9 cellular contexts compared by ENCODE assay signal in genomic region chr5:171272996-171273970, GRCh38. TPM values are rescaled to one million over a fixed set of nuclear protein-coding genes. Genes with fewer than 3 reads are reported as not detected.
A peak's percentile ranks its signal among the peaks of the same experiment; 100 is the strongest.
DNase-seq lines count a peak whose midpoint lies in the region; ATAC-seq, FAIRE-seq and TF ChIP-seq lines count a peak whose summit lies in the region.
"Had no signal": no experiment of that assay in that cellular context is flagged by ENCODE, and none has a peak within 500 bp of the region (broad histone marks: within the 10 kb centered on the region; RNA-seq: fewer than 3 reads in every experiment).

No MANE protein-coding gene starts in this region.

- H4K5ac ChIP-seq in H1 (ENCODE audit: insufficient read length, low read depth, low read length): no peak overlapping the region

- H3K36me3 ChIP-seq in H1 (ENCODE audit: control insufficient read depth in 2 of 4, insufficient read depth in 4 of 4, low read length in 3 of 4): no peaks in the 10 kb centered on the region

- POLR2A ChIA-PET in H1 (lab: Charles Lee; ENCODE audit: partially characterized antibody): no interaction called here

- no peak for TF ChIP-seq EP300 in H1 (IDR thresholded peaks at IDR 0.05; ENCODE audit: borderline replicate concordance in 1 of 2, low read depth in 2 of 2, low read length in 2 of 2)

- H3K27me3 ChIP-seq in H1 (replicated peaks in 1 of 4; ENCODE audit: control insufficient read depth in 3 of 4, extremely low read depth in 1 of 4, insufficient read depth in 3 of 4, low read length in 3 of 4): no peaks in the 10 kb centered on the region

- 78% methylated on average over 2 of the region's 2 CpGs; no CpG with 5 or more reads in 1 of the 2 experiments for WGBS in H1 (ENCODE audit: extremely low coverage in 1 of 2, insufficient coverage in 1 of 2, insufficient read length in 1 of 2, insufficient replicate concordance in 2 of 2, low coverage in 1 of 2, low lambda C conversion rate in 2 of 2, missing lambda C conversion rate in 1 of 2), 2 experiments

- no peaks in the 10 kb centered on the region for H3K79me1 ChIP-seq in H1 (ENCODE audit: low read depth, low read length)

- no peak overlapping the region for H3K4ac ChIP-seq in H1 (replicated peaks; ENCODE audit: insufficient read length, low read depth, low read length)

- no peak overlapping the region for H3K56ac ChIP-seq in H1 (replicated peaks; ENCODE audit: insufficient read length, low read depth, low read length)

- no peak overlapping the region for H3K27ac ChIP-seq in H1 (ENCODE audit: low read depth, low read length)
- H3K27ac ChIP-seq: epithelial cell of prostate had no signal

- TF ChIP-seq CTCF in GM12865 (IDR thresholded peaks at IDR 0.05; ENCODE audit: insufficient read depth, low read depth, low read length, missing control alignments): peak; percentile 42
- TF ChIP-seq CTCF in H1 (IDR thresholded peaks at IDR 0.05; ENCODE audit: control extremely low read depth in 1 of 3, insufficient read depth in 1 of 3, low read depth in 1 of 3, low read length in 3 of 3): peak in 2 of 3 experiments; percentile 77 to 79; a peak in 3 of 4 replicates

- no peak overlapping the region for H2BK120ac ChIP-seq in H1 (replicated peaks; ENCODE audit: low read depth, low read length)

- H2BK20ac ChIP-seq in H1 (ENCODE audit: low read length): no peak overlapping the region

- TF ChIP-seq POLR2A in H1 (IDR thresholded peaks at IDR 0.05; ENCODE audit: control extremely low read depth in 1 of 2, low read depth in 2 of 2, low read length in 2 of 2): no peak

- H3K9me3 ChIP-seq in H1 (ENCODE audit: insufficient read depth in 2 of 2, low read depth in 1 of 2, low read length in 1 of 2): no peaks in the 10 kb centered on the region

- peak; percentile 93 for FAIRE-seq in H1 (lab: Jason Lieb, UNC)

- H3K4me2 ChIP-seq in H1 (ENCODE audit: insufficient read depth in 1 of 2, low read depth in 2 of 2, low read length in 2 of 2): no peak overlapping the region

- CTCF ChIA-PET in H1 (lab: Charles Lee; ENCODE audit: partially characterized antibody): interaction anchor here (0.6 to 3.2 kb wide), 24 partner anchors 10 to 110 kb away, joined by 3 to 33 read pairs (median 5); no protein-coding TSS in a partner anchor

- H2BK12ac ChIP-seq in H1 (ENCODE audit: low read depth, low read length): no peak overlapping the region

- no peak overlapping the region for H3K23ac ChIP-seq in H1 (ENCODE audit: insufficient read length)

- H2BK15ac ChIP-seq in H1 (ENCODE audit: low read length): no peak overlapping the region

- ATAC-seq in HG02973 (IDR thresholded peaks at IDR 0.05; ENCODE audit: unreplicated experiment): no peak

- H3K18ac ChIP-seq in H1 (ENCODE audit: extremely low read depth, low read length): no peak overlapping the region

- peak; percentile 47 for DNase-seq in A172 (ENCODE audit: low spot score)
- peak; percentile 47 for DNase-seq in GM12865 (ENCODE audit: low read depth)
- DNase-seq in NCI-H69 (lab: John Stamatoyannopoulos, UW): peak; percentile 83
- DNase-seq in H1 (ENCODE audit: low read depth in 1 of 2, low spot score in 2 of 2): peak in 1 of 2 experiments; percentile 33
- no peak for DNase-seq in NCI-H2171 (lab: John Stamatoyannopoulos, UW)
- DNase-seq in NCI-H128 (lab: John Stamatoyannopoulos, UW; ENCODE audit: unreplicated experiment): no peak
- DNase-seq in hippocampal formation (lab: John Stamatoyannopoulos, UW): no peak

- no peaks in the 10 kb centered on the region; the same call in 1 of the 2 replicates for H3K23me2 ChIP-seq in H1 (ENCODE audit: low read depth, low read length)

- H3K14ac ChIP-seq in H1 (ENCODE audit: insufficient read length): no peak overlapping the region

- H3K4me1 ChIP-seq in H1 (replicated peaks in 1 of 4; ENCODE audit: control insufficient read depth in 3 of 4, insufficient read depth in 4 of 4, low read length in 3 of 4): peaks cover 0 to 3% (median 0%) of the 10 kb centered on the region in 4 experiments; a peak in 1 of 7 replicates

- H4K8ac ChIP-seq in H1 (ENCODE audit: extremely low read depth, insufficient read depth, low read length): no peak overlapping the region

- H4K20me1 ChIP-seq in H1 (replicated peaks in 1 of 2; ENCODE audit: control insufficient read depth in 1 of 2, insufficient read depth in 2 of 2, low read length in 2 of 2): no peaks in the 10 kb centered on the region

- H4K91ac ChIP-seq in H1 (replicated peaks; ENCODE audit: insufficient read length, low read length): no peak overlapping the region

- no peak overlapping the region for H3K9ac ChIP-seq in H1 (replicated peaks in 1 of 4; ENCODE audit: extremely low read depth in 1 of 4, low read depth in 3 of 4, low read length in 3 of 4)

- no peak overlapping the region for H2BK5ac ChIP-seq in H1 (ENCODE audit: low read depth, low read length)

- no peak overlapping the region for H2AFZ ChIP-seq in H1 (ENCODE audit: low read length)

- H3K79me2 ChIP-seq in H1 (ENCODE audit: control insufficient read depth in 1 of 2, insufficient read depth in 2 of 2, low read length in 2 of 2): no peaks in the 10 kb centered on the region

- no peak overlapping the region for H2AK5ac ChIP-seq in H1 (ENCODE audit: low read depth, low read length)

- H3K4me3 ChIP-seq in GM12865 (ENCODE audit: low read depth, low read length) (no peak overlapping the region), H1 (ENCODE audit: extremely low read depth in 1 of 4, insufficient read depth in 2 of 4, low read depth in 3 of 4, low read length in 4 of 4) (no peak overlapping the region)

- TF ChIP-seq RAD21 in H1 (IDR thresholded peaks at IDR 0.05 in 1 of 2, conservative IDR thresholded peaks at IDR 0.05 in 1 of 2; ENCODE audit: low read depth in 2 of 2, low read length in 2 of 2): peak; percentile 86 to 87

TF ChIP-seq in H1, 55 proteins besides CTCF, POLR2A, EP300 and RAD21:
- TF ChIP-seq SIRT6 (IDR thresholded peaks at IDR 0.05; ENCODE audit: low read length) (no peak), TEAD4 (IDR thresholded peaks at IDR 0.05; ENCODE audit: low read depth, low read length) (peak; percentile 47; the same call in 1 of the 2 replicates), HDAC2 (IDR thresholded peaks at IDR 0.05; ENCODE audit: borderline replicate concordance in 1 of 2, low read depth in 2 of 2, low read length in 2 of 2) (no peak), RFX5 (IDR thresholded peaks at IDR 0.05; ENCODE audit: borderline replicate concordance, low read depth, low read length) (no peak), NRF1 (IDR thresholded peaks at IDR 0.05; ENCODE audit: low read depth, low read length) (no peak), YY1 (IDR thresholded peaks at IDR 0.05; ENCODE audit: low read depth, low read length) (peak; percentile 32; the same call in 1 of the 2 replicates), HDAC6 (IDR thresholded peaks at IDR 0.05; ENCODE audit: low read depth, low read length) (no peak)

RNA-seq across cellular contexts. Expression of gene TLX3, which starts 35.8 kb away (rescaled TPM):
- total RNA-seq in A172 (2014; rRNA removed; shearing (Covaris generic)): not detected in 2 replicates
- total RNA-seq in H1 (2021; fragmentation: NEBNext Ultra II Directional; extraction: Animal tissue kit (Norgen Biotek cat#: 25700)): not detected in 2 replicates
- polyA plus RNA-seq in H1 (2011; rRNA removed): not detected in 2 replicates
- polyA plus RNA-seq in H1 (2011; cell fraction: cytosol; rRNA removed): not detected
- not detected for polyA plus RNA-seq in H1 (2011; cell fraction: nucleus; rRNA removed)
- polyA plus RNA-seq in H1 (2012, experiment 1 of 2): not detected in 4 replicates
- not detected for polyA plus RNA-seq in H1 (2012, experiment 2 of 2)
- 0.10 TPM for polyA plus RNA-seq in H1 (2013, experiment 1 of 2)
- 0.06 TPM for polyA plus RNA-seq in H1 (2013, experiment 2 of 2)
- not detected in 2 replicates for polyA minus RNA-seq in H1 (2011; rRNA and poly(A)+ RNA removed)
- polyA minus RNA-seq in H1 (2011; cell fraction: cytosol; rRNA and poly(A)+ RNA removed): not detected
- not detected for polyA minus RNA-seq in H1 (2011; cell fraction: nucleus; rRNA and poly(A)+ RNA removed)

Comparison
In these comparisons a context has a peak if more than half of its experiments do, and no peak if none do; other contexts are left out.
1. DNase-seq: peak in A172 (single experiment), GM12865 (single experiment) and NCI-H69 (single experiment); none in NCI-H2171 (single experiment), NCI-H128 (single experiment) and hippocampal formation (0 of 2).